In genomic region chr1:223056802-223057201, GRCh38 we compare ENCODE assay signal across 22 cellular contexts.
"Had no signal": no experiment of that assay in that cellular context is flagged by ENCODE, and none has a peak within 500 bp of the region (broad histone marks: within the 10 kb centered on the region; RNA-seq: fewer than 3 reads in every experiment).

No MANE protein-coding gene starts in this region.

- H3K27ac ChIP-seq: esophagus squamous epithelium, hepatocyte, left ventricle myocardium inferior, lower lobe of right lung, parathyroid adenoma, prostate gland, skin epidermis, stomach, thoracic aorta had no signal

- H3K9ac ChIP-seq: parathyroid adenoma had no signal

- H3K4me1 ChIP-seq: esophagus squamous epithelium, left ventricle myocardium inferior, lower lobe of right lung, parathyroid adenoma, prostate gland had no signal

- H2AFZ ChIP-seq: hepatocyte, parathyroid adenoma had no signal

- DNase-seq: effector memory CD8-positive, alpha-beta T cell; esophagus squamous epithelium; foreskin melanocyte; head of caudate nucleus; kidney; left cardiac atrium; left ventricle myocardium inferior; lower lobe of right lung; mesenchymal stem cell; midbrain; naive B cell; nephron progenitor cell; stimulated activated CD4-positive, alpha-beta T cell treated with anti-CD3 and anti-CD28 coated beads, Interleukin-2, amount 100 ng/mL, for 24 hours; stimulated activated CD4-positive, alpha-beta T cell treated with anti-CD3 and anti-CD28 coated beads, Interleukin-4, amount 100 ng/mL, for 4 hours; stimulated activated naive CD4-positive, alpha-beta T cell; stomach; substantia nigra had no signal

- H3K4me3 ChIP-seq: esophagus squamous epithelium, hepatocyte, left ventricle myocardium inferior, lower lobe of right lung, prostate gland, skin epidermis, stomach, thoracic aorta had no signal

- H3K4me2 ChIP-seq: hepatocyte had no signal

- H3K9me3 ChIP-seq: esophagus squamous epithelium, left ventricle myocardium inferior, lower lobe of right lung, prostate gland, stomach, thoracic aorta had no signal

- H3K79me2 ChIP-seq: hepatocyte, parathyroid adenoma had no signal

- H3K27me3 ChIP-seq: esophagus squamous epithelium, hepatocyte, stomach had no signal

- H3K36me3 ChIP-seq: esophagus squamous epithelium, left ventricle myocardium inferior, lower lobe of right lung, prostate gland, stomach, thoracic aorta had no signal
